ENCODE assay signal across 8 cellular contexts in genomic region chr1:39657923-39658485, GRCh38. TPM values are rescaled to one million over a fixed set of nuclear protein-coding genes. Genes with fewer than 3 reads are reported as not detected.
DNase-seq lines count a peak whose midpoint lies in the region; ATAC-seq lines count a peak whose summit lies in the region.

No MANE protein-coding gene starts in this region.

- peak; percentile 77 for ATAC-seq in activated T-helper 17 cell treated with anti-CD3 and anti-CD28 coated beads, Interleukin-2, amount 50 U/mL, for 72 hours (replicated peaks)
- ATAC-seq in HG03097 (IDR thresholded peaks at IDR 0.05; ENCODE audit: low FRiP score, unreplicated experiment) (no peak), HG03520 (IDR thresholded peaks at IDR 0.05; ENCODE audit: unreplicated experiment) (no peak)

- no peaks in the 10 kb centered on the region for H3K9me3 Mint-ChIP-seq in activated T-helper 17 cell treated with anti-CD3 and anti-CD28 coated beads, Interleukin-2, amount 50 U/mL, for 72 hours

- intact Hi-C loops in posterior cingulate gyrus (cut with DNase I) = no loop called here

- H3K36me3 Mint-ChIP-seq in activated T-helper 17 cell treated with anti-CD3 and anti-CD28 coated beads, Interleukin-2, amount 50 U/mL, for 72 hours (ENCODE audit: low read depth) = no peaks in the 10 kb centered on the region

- H3K27me3 Mint-ChIP-seq in activated T-helper 17 cell treated with anti-CD3 and anti-CD28 coated beads, Interleukin-2, amount 50 U/mL, for 72 hours = no peaks in the 10 kb centered on the region

- H3K27ac Mint-ChIP-seq in activated T-helper 17 cell treated with anti-CD3 and anti-CD28 coated beads, Interleukin-2, amount 50 U/mL, for 72 hours = no peak overlapping the region

- DNase-seq in EH (ENCODE audit: low read depth) = peak; percentile 77
- DNase-seq in HuH-7.5 (ENCODE audit: low spot score) = peak; percentile 72
- DNase-seq in RPMI8226 = peak; percentile 84
- peak; percentile 49 for DNase-seq in globus pallidus (ENCODE audit: low spot score)
- DNase-seq in posterior cingulate gyrus = peak in 7 of 10 donors; percentile 50 to 94 (median 59)

- H3K4me3 Mint-ChIP-seq in activated T-helper 17 cell treated with anti-CD3 and anti-CD28 coated beads, Interleukin-2, amount 50 U/mL, for 72 hours = no peak overlapping the region

- peaks cover 9% of the 10 kb centered on the region for H3K4me1 Mint-ChIP-seq in activated T-helper 17 cell treated with anti-CD3 and anti-CD28 coated beads, Interleukin-2, amount 50 U/mL, for 72 hours

RNA-seq across cellular contexts. Expression of gene NT5C1A, which starts 13.9 kb away (rescaled TPM):
- total RNA-seq in activated T-helper 17 cell treated with anti-CD3 and anti-CD28 coated beads, Interleukin-2, amount 50 U/mL, for 72 hours = not detected

RNA-seq across cellular contexts. Expression of gene HEYL, which starts 18.6 kb away (rescaled TPM):
- total RNA-seq in activated T-helper 17 cell treated with anti-CD3 and anti-CD28 coated beads, Interleukin-2, amount 50 U/mL, for 72 hours = under 1 TPM in 1 of 2 donors, not detected in 1; 0.40 TPM

RNA-seq across cellular contexts. Expression of gene HPCAL4, which starts 33.2 kb away (rescaled TPM):
- total RNA-seq in activated T-helper 17 cell treated with anti-CD3 and anti-CD28 coated beads, Interleukin-2, amount 50 U/mL, for 72 hours = 1 to 10 TPM in 1 of 2 donors, under 1 TPM in 1; 0.50 to 1.2 TPM
